ENCODE assay signal across 26 cellular contexts in the genomic region with DNA sequence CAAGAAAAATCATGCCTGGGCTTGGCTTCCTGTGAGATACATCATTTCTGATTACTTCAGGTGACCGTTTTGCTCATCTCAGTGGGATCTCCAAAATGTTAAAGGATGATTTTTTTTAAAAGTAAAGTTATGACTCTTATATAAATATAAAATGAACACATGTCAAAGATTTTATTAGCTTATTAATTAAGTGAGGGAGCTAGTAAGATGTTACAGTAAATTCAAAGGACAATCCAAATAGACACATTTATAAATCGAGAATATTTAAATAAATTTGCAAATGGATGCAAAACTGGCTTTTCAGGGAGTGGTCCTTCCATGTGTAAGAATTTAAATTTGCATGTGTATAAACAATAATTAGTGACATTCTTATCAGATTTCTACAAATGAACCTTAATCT.
"Had no signal": no experiment of that assay in that cellular context is flagged by ENCODE, and none has a peak within 500 bp of the region (broad histone marks: within the 10 kb centered on the region; RNA-seq: fewer than 3 reads in every experiment).

No MANE protein-coding gene starts in this region.

- H3K27ac ChIP-seq: stomach, suprapubic skin, testis, thoracic aorta, thyroid gland, tibial artery, tibial nerve, transverse colon, upper lobe of left lung, upper lobe of right lung, uterus, vagina had no signal

- H3K9me3 ChIP-seq: testis, thoracic aorta, thyroid gland, transverse colon, upper lobe of right lung, uterus, vagina had no signal

- H3K4me3 ChIP-seq: stomach, suprapubic skin, testis, thoracic aorta, thyroid gland, tibial artery, tibial nerve, transverse colon, upper lobe of left lung, upper lobe of right lung, uterus, vagina had no signal

- FAIRE-seq: urothelium cell line had no signal

- H3K4me1 ChIP-seq: stomach, suprapubic skin, testis, tibial artery, tibial nerve, transverse colon, upper lobe of left lung, upper lobe of right lung, uterus, vagina had no signal

- H3K27me3 ChIP-seq: stomach, suprapubic skin, testis, thyroid gland, tibial nerve, transverse colon, upper lobe of left lung, upper lobe of right lung, uterus, vagina had no signal

- H3K36me3 ChIP-seq: stomach, suprapubic skin, thoracic aorta, thyroid gland, tibial artery, transverse colon, upper lobe of left lung, upper lobe of right lung, uterus, vagina had no signal

- DNase-seq: stimulated activated CD4-positive, alpha-beta T cell treated with anti-CD3 and anti-CD28 coated beads, Interleukin-2, amount 100 ng/mL, for 48 hours; stimulated activated CD4-positive, alpha-beta T cell treated with anti-CD3 and anti-CD28 coated beads, Interleukin-4, amount 100 ng/mL, for 24 hours; stimulated activated CD4-positive, alpha-beta T cell treated with anti-CD3 and anti-CD28 coated beads, Interleukin-4, amount 100 ng/mL, for 4 hours; stimulated activated CD8-positive, alpha-beta memory T cell treated with anti-CD3 and anti-CD28 coated beads, Interleukin-4, amount 100 ng/mL, for 48 hours; stimulated activated naive B cell treated with anti-CD40 and anti-IgM and Interleukin-4, amounts not matched to agents 10 μg/mL and 1 μg/mL and 100 μg/mL, for 72 hours; stimulated activated naive CD4-positive, alpha-beta T cell; stimulated activated naive CD4-positive, alpha-beta T cell treated with Interleukin-2 at 50 U/mL for 16 hours; stimulated activated naive CD8-positive, alpha-beta T cell treated with anti-CD3 and anti-CD28 coated beads, Interleukin-15, amount 100 ng/mL, for 72 hours; stimulated activated naive CD8-positive, alpha-beta T cell treated with anti-CD3 and anti-CD28 coated beads, Interleukin-15, Interleukin-2, amounts not matched to agents 100 U/mL and 50 U/mL, for 24 hours; stomach; substantia nigra; testis; thyroid gland; tibial artery; transverse colon; trophoblast cell; upper lobe of left lung; upper lobe of right lung; uterus had no signal

- ATAC-seq: stimulated activated effector memory CD8-positive, alpha-beta T cell treated with anti-CD3 and anti-CD28 coated beads, Interleukin-12 subunit alpha, Interleukin-12 subunit beta, amount 100 ng/mL, for 72 hours; stimulated activated memory B cell treated with anti-CD40 and anti-IgM and Interleukin-4, amounts not matched to agents 10 μg/mL and 1 μg/mL and 100 μg/mL, for 72 hours; stimulated activated naive B cell treated with anti-CD40 and anti-IgM and Interleukin-4, amounts not matched to agents 10 μg/mL and 1 μg/mL and 100 μg/mL, for 72 hours; stimulated activated naive CD8-positive, alpha-beta T cell treated with anti-CD3 and anti-CD28 coated beads, Interleukin-15, amount 100 ng/mL, for 72 hours; stimulated activated naive CD8-positive, alpha-beta T cell treated with anti-CD3 and anti-CD28 coated beads, Interleukin-15, Interleukin-2, amounts not matched to agents 100 U/mL and 50 U/mL, for 24 hours; upper lobe of right lung had no signal
